Comparison of ENCODE assay signal across 1 cellular context in the genomic region with DNA sequence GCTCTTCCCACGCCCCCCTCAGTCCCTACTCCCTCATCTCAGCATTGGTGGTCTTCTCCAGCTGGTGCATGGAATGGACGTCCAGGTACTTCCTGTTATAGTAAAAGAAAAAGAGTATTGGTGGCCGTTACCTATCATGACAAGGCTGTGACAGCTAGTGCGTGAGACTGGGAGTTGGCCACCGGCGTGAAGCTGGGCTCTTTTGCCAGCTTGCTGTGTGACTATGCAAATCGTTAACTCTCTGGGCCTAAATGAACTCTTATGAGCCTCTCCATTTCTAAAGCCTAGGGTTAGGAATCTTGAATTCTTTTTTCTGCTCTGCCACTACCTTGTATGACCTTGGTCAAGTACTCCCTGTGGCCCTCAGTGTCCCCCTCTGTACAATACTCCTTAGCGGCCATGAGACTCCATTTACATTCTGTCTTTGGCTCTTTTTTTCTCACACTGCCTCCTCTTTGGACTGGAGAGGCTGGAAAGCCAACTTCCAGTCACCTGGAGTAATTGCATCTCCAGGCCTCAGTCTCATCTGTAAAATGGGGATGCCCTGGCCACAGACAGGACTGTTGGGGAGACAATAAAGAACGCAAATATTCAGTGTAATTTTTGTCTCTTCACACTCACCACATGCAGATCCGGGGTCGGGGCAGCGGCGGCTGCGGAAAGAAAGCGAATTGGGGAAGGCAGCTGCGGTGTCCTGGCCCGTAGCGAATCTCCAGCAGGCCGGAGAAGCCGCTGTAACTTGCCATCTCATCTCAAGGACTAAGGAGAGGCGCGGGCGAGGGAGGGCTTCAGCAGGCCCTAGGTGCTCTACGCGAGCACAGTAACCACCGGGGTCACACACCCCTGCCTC.
TF ChIP-seq lines count a peak whose summit lies in the region.

No MANE protein-coding gene starts in this region.

TF ChIP-seq in H1, 55 proteins besides CTCF, POLR2A, EP300 and RAD21:
- no peak for TF ChIP-seq MAFK (IDR thresholded peaks at IDR 0.05; ENCODE audit: low read depth, low read length)
- TF ChIP-seq TBP (IDR thresholded peaks at IDR 0.05; ENCODE audit: low read depth, low read length) = no peak
- TF ChIP-seq SAP30 (IDR thresholded peaks at IDR 0.05; ENCODE audit: insufficient read depth, insufficient replicate concordance, low read length) = peak; percentile 63
TF ChIP-seq in H1: peak in this region for 1.
